8 cellular contexts compared by ENCODE assay signal in the genomic region with DNA sequence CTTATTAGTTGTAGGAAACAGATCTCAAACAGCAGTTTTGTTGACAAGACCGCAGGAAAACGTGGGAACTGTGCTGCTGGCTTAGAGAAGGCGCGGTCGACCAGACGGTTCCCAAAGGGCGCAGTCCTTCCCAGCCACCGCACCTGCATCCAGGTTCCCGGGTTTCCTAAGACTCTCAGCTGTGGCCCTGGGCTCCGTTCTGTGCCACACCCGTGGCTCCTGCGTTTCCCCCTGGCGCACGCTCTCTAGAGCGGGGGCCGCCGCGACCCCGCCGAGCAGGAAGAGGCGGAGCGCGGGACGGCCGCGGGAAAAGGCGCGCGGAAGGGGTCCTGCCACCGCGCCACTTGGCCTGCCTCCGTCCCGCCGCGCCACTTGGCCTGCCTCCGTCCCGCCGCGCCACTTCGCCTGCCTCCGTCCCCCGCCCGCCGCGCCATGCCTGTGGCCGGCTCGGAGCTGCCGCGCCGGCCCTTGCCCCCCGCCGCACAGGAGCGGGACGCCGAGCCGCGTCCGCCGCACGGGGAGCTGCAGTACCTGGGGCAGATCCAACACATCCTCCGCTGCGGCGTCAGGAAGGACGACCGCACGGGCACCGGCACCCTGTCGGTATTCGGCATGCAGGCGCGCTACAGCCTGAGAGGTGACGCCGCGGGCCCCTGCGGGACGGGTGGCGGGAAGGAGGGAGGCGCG. TPM values are rescaled to one million over a fixed set of nuclear protein-coding genes. Genes with fewer than 3 reads are reported as not detected.
A peak's percentile ranks its signal among the peaks of the same experiment; 100 is the strongest.
DNase-seq lines count a peak whose midpoint lies in the region; ATAC-seq and TF ChIP-seq lines count a peak whose summit lies in the region.

Gene TYMS (plus strand): TSS at position 343 of the 687 bp plus-strand sequence. CDS start 90 bp downstream, at position 433.

- intact Hi-C loops in activated CD4-positive, alpha-beta T cell treated with anti-CD3 and anti-CD28 coated beads, Interleukin-2, amount 10 ng/mL, durations not matched to agents 24 days and 14 days (cut with micrococcal nuclease) = loop anchor here (2.0 to 5.0 kb wide), 2 partner anchors 35 to 145 kb away; no protein-coding TSS in a partner anchor
- intact Hi-C loops in testis (cut with DNase I; ENCODE audit: low total_unique reads) = no loop called here

- ATAC-seq in GM19397 (IDR thresholded peaks at IDR 0.05; ENCODE audit: unreplicated experiment) (peak; percentile 52), HG03460 (IDR thresholded peaks at IDR 0.05; ENCODE audit: unreplicated experiment) (peak; percentile 44)

- H3K27ac Mint-ChIP-seq in activated CD4-positive, alpha-beta T cell treated with anti-CD3 and anti-CD28 coated beads, Interleukin-2, amount 10 ng/mL, durations not matched to agents 24 days and 14 days = peak within 1 kb of the TSS; percentile 96
- H3K27ac Mint-ChIP-seq in endothelial cell (ENCODE audit: unreplicated experiment) = no peak within 1 kb of the TSS

- H3K9me3 ChIP-seq in mucosa of rectum (ENCODE audit: control insufficient read depth in 2 of 2, low read length in 2 of 2) = no peaks in the 10 kb centered on the region
- H3K9me3 ChIP-seq in testis = no peaks in the 10 kb centered on the region

- peak within 1 kb of the TSS; percentile 71 to 83 for H3K4me3 ChIP-seq in mucosa of rectum (ENCODE audit: low read length in 2 of 2)
- peak within 1 kb of the TSS; percentile 64 to 72 for H3K4me3 ChIP-seq in testis

- H3K36me3 ChIP-seq in mucosa of rectum (ENCODE audit: control insufficient read depth in 2 of 2, insufficient read depth in 2 of 2, low read length in 2 of 2) (peaks cover 0 to 2% of the 10 kb centered on the region in 2 donors), testis (ENCODE audit: low read depth, missing control alignments) (no peaks in the 10 kb centered on the region)

- no peak for TF ChIP-seq POLR2A in testis (IDR thresholded peaks at IDR 0.05)

- in situ Hi-C loops in Caki2 (cut with HindIII; ENCODE audit: low pct_unique_long_range_greater_than_20kb, low sequenced_read_pairs) = no loop called here

- H3K9me3 Mint-ChIP-seq in activated CD4-positive, alpha-beta T cell treated with anti-CD3 and anti-CD28 coated beads, Interleukin-2, amount 10 ng/mL, durations not matched to agents 24 days and 14 days = peaks cover 5% of the 10 kb centered on the region
- H3K9me3 Mint-ChIP-seq in endothelial cell (ENCODE audit: unreplicated experiment) = no peaks in the 10 kb centered on the region

- H3K36me3 Mint-ChIP-seq in activated CD4-positive, alpha-beta T cell treated with anti-CD3 and anti-CD28 coated beads, Interleukin-2, amount 10 ng/mL, durations not matched to agents 24 days and 14 days (ENCODE audit: low read depth) = peaks cover 43% of the 10 kb centered on the region
- peaks cover 26% of the 10 kb centered on the region for H3K36me3 Mint-ChIP-seq in endothelial cell (ENCODE audit: low read depth, unreplicated experiment)

- H3K27me3 ChIP-seq in mucosa of rectum (ENCODE audit: control insufficient read depth in 2 of 2, insufficient read depth in 2 of 2, low read length in 2 of 2) = peaks cover 0 to 2% of the 10 kb centered on the region in 2 donors
- H3K27me3 ChIP-seq in testis = no peaks in the 10 kb centered on the region

- H3K27me3 Mint-ChIP-seq in activated CD4-positive, alpha-beta T cell treated with anti-CD3 and anti-CD28 coated beads, Interleukin-2, amount 10 ng/mL, durations not matched to agents 24 days and 14 days = no peaks in the 10 kb centered on the region
- peaks cover 10% of the 10 kb centered on the region for H3K27me3 Mint-ChIP-seq in endothelial cell (ENCODE audit: unreplicated experiment)

- peak within 1 kb of the TSS; percentile 96 for H3K4me3 Mint-ChIP-seq in activated CD4-positive, alpha-beta T cell treated with anti-CD3 and anti-CD28 coated beads, Interleukin-2, amount 10 ng/mL, durations not matched to agents 24 days and 14 days
- peak within 1 kb of the TSS; percentile 93 for H3K4me3 Mint-ChIP-seq in endothelial cell (ENCODE audit: unreplicated experiment)

- peak; percentile 88 for DNase-seq in Caki2 (ENCODE audit: low read depth)
- peak; percentile 81 for DNase-seq in NCI-H345 treated with DMSO at 0.1 percent for 48 hours (lab: John Stamatoyannopoulos, UW; ENCODE audit: unreplicated experiment)
- peak; percentile 88 for DNase-seq in activated CD4-positive, alpha-beta T cell treated with anti-CD3 and anti-CD28 coated beads, Interleukin-2, amount 10 ng/mL, durations not matched to agents 24 days and 14 days
- peak; percentile 61 for DNase-seq in endothelial cell (ENCODE audit: low spot score)
- peak; percentile 45 for DNase-seq in testis

- TF ChIP-seq CTCF in endothelial cell (IDR thresholded peaks at IDR 0.05; ENCODE audit: unreplicated experiment) (no peak), testis (IDR thresholded peaks at IDR 0.05) (no peak)

- H3K9ac ChIP-seq in mucosa of rectum (ENCODE audit: low read depth in 1 of 2, low read length in 2 of 2) = peak within 1 kb of the TSS; percentile 47 to 69

- H3K4me1 Mint-ChIP-seq in activated CD4-positive, alpha-beta T cell treated with anti-CD3 and anti-CD28 coated beads, Interleukin-2, amount 10 ng/mL, durations not matched to agents 24 days and 14 days = peaks cover 42% of the 10 kb centered on the region
- peaks cover 8% of the 10 kb centered on the region for H3K4me1 Mint-ChIP-seq in endothelial cell (ENCODE audit: unreplicated experiment)

- 0 to 1% methylated on average over 17 to 56 of the region's 79 CpGs for WGBS in testis, 2 donors

- peaks cover 3 to 8% of the 10 kb centered on the region in 2 donors for H3K4me1 ChIP-seq in mucosa of rectum (ENCODE audit: control insufficient read depth in 2 of 2, insufficient read depth in 2 of 2, low read length in 2 of 2)
- no peaks in the 10 kb centered on the region for H3K4me1 ChIP-seq in testis

- H3K27ac ChIP-seq in mucosa of rectum (ENCODE audit: low read depth in 2 of 2, low read length in 2 of 2) (peak within 1 kb of the TSS; percentile 76 to 78), testis (peak within 1 kb of the TSS; percentile 10 to 66)

RNA-seq across cellular contexts. Expression of gene TYMS, which starts in this region (rescaled TPM):
- total RNA-seq in Caki2 (2014; rRNA removed; shearing (Covaris generic); ENCODE audit: low replicate concordance) = 169 and 173 TPM in 2 replicates
- 269 and 276 TPM in 2 replicates for total RNA-seq in activated CD4-positive, alpha-beta T cell treated with anti-CD3 and anti-CD28 coated beads, Interleukin-2, amount 10 ng/mL, durations not matched to agents 24 days and 14 days
- total RNA-seq in endothelial cell (ENCODE audit: unreplicated experiment) (61.7 TPM), testis (10 to 100 TPM; 22.7 to 24.4 TPM)
- polyA plus RNA-seq in testis (ENCODE audit: insufficient read depth, low read depth, low replicate concordance) = 136 TPM

Comparison
In these comparisons a context has a peak if more than half of its experiments do, and no peak if none do; other contexts are left out.
1. Peak in every context shown above with its lines: DNase-seq, ATAC-seq, H3K4me3 ChIP-seq and H3K27ac ChIP-seq.